In genomic region chr1:97529600-97529999, GRCh38 we compare ENCODE assay signal across 22 cellular contexts.
DNase-seq lines count a peak whose midpoint lies in the region; ATAC-seq, FAIRE-seq and TF ChIP-seq lines count a peak whose summit lies in the region.
"Had no signal": no experiment of that assay in that cellular context is flagged by ENCODE, and none has a peak within 500 bp of the region (broad histone marks: within the 10 kb centered on the region; RNA-seq: fewer than 3 reads in every experiment).

No MANE protein-coding gene starts in this region.

- TF ChIP-seq CTCF in HEK293 (tag by site-specific recombination; IDR thresholded peaks at IDR 0.05) (no peak), K562 (IDR thresholded peaks at IDR 0.05 in 2 of 3, conservative IDR thresholded peaks at IDR 0.05 in 1 of 3; ENCODE audit: insufficient read depth in 2 of 3, low read depth in 1 of 3, low read length in 3 of 3) (no peak), glutamatergic neuron (IDR thresholded peaks at IDR 0.05; ENCODE audit: partially characterized antibody, unreplicated experiment) (no peak)

- no peaks in the 10 kb centered on the region for H4K20me1 ChIP-seq in K562 (replicated peaks; ENCODE audit: control insufficient read depth, insufficient read depth, low read length)

- no peak for ATAC-seq in activated naive CD8-positive, alpha-beta T cell treated with anti-CD3 and anti-CD28 coated beads, Interleukin-2, amount 10 ng/mL, durations not matched to agents 7 days and 5 days (ENCODE audit: low read depth)
- no peak for ATAC-seq in activated naive CD8-positive, alpha-beta T cell treated with anti-CD3 and anti-CD28 coated beads, Interleukin-2, amount 50 U/mL, for 24 hours
- ATAC-seq in K562 (no peak), HG02588 (IDR thresholded peaks at IDR 0.05; ENCODE audit: unreplicated experiment) (no peak)
- no peak for ATAC-seq in stimulated activated naive B cell treated with anti-CD40 and anti-IgM and Interleukin-4, amounts not matched to agents 10 μg/mL and 1 μg/mL and 100 μg/mL, for 72 hours (replicated peaks)
- ATAC-seq: GM12878 had no signal

- in situ Hi-C loops in K562 (cut with MboI), result no loop called here

- H3K27me3 ChIP-seq in K562 (ENCODE audit: control insufficient read depth in 2 of 2, insufficient read depth in 2 of 2, low read length in 2 of 2), result no peaks in the 10 kb centered on the region

- H3K4me3 ChIP-seq in HEK293 (ENCODE audit: low read depth, low read length) (no peak overlapping the region), K562 (no peak overlapping the region)
- H3K4me3 ChIP-seq: GM12878, GM23248 had no signal

- no peak for FAIRE-seq in K562 (lab: Jason Lieb, UNC)
- FAIRE-seq: A204.1, GM12878, GM19239, H1 had no signal

- WGBS in K562 (ENCODE audit: insufficient coverage, low coverage, missing lambda C conversion rate), result 0% methylated on average over 1 of the region's 1 CpG

- no TSS peak for BruUV-seq in K562 (replicated peaks; lab: Mats Ljungman, UMichigan)

- TF ChIP-seq EP300 in K562 (IDR thresholded peaks at IDR 0.05; ENCODE audit: low read length), result no peak

- H3K27me3 Mint-ChIP-seq in activated naive CD8-positive, alpha-beta T cell treated with anti-CD3 and anti-CD28 coated beads, Interleukin-2, amount 10 ng/mL, durations not matched to agents 7 days and 5 days, result no peaks in the 10 kb centered on the region
- no peaks in the 10 kb centered on the region for H3K27me3 Mint-ChIP-seq in activated naive CD8-positive, alpha-beta T cell treated with anti-CD3 and anti-CD28 coated beads, Interleukin-2, amount 50 U/mL, for 24 hours
- H3K27me3 Mint-ChIP-seq in stimulated activated naive B cell treated with anti-CD40 and anti-IgM and Interleukin-4, amounts not matched to agents 10 μg/mL and 1 μg/mL and 100 μg/mL, for 72 hours, result no peaks in the 10 kb centered on the region
- H3K27me3 Mint-ChIP-seq in glutamatergic neuron (ENCODE audit: unreplicated experiment), result peaks cover 3% of the 10 kb centered on the region
- H3K27me3 Mint-ChIP-seq: CD4-positive, CD25-positive, alpha-beta regulatory T cell; CD8-positive, alpha-beta memory T cell had no signal

- H3K9me3 ChIP-seq in HEK293 (ENCODE audit: control insufficient read depth, insufficient read depth, low read depth, low read length), result no peaks in the 10 kb centered on the region
- H3K9me3 ChIP-seq in K562 (replicated peaks; ENCODE audit: control insufficient read depth, insufficient read depth, low read depth, low read length), result no peaks in the 10 kb centered on the region

- no peaks in the 10 kb centered on the region for H3K9me1 ChIP-seq in K562 (ENCODE audit: control insufficient read depth, insufficient read depth, low read length)

- no peak overlapping the region for H3K4me2 ChIP-seq in K562 (ENCODE audit: insufficient read depth, low read length)

- no peaks in the 10 kb centered on the region for H3K4me1 ChIP-seq in HEK293 (ENCODE audit: control insufficient read depth, insufficient read depth, low read length)
- no peaks in the 10 kb centered on the region for H3K4me1 ChIP-seq in K562 (replicated peaks in 1 of 2; ENCODE audit: control insufficient read depth in 2 of 2, insufficient read depth in 2 of 2, low read length in 2 of 2)

- H3K79me2 ChIP-seq in K562 (ENCODE audit: control insufficient read depth, insufficient read depth, low read length), result no peaks in the 10 kb centered on the region

- no peak for TF ChIP-seq POLR2A in K562 (conservative IDR thresholded peaks at IDR 0.05)

- CTCF ChIA-PET in HEK293 (lab: Yijun Ruan, JAX) (no interaction called here), K562 (lab: Yijun Ruan, JAX; ENCODE audit: low intra/inter-chr PET ratio) (no interaction called here)

- DNase-seq in activated naive CD8-positive, alpha-beta T cell treated with anti-CD3 and anti-CD28 coated beads, Interleukin-2, amount 10 ng/mL, durations not matched to agents 7 days and 5 days, result no peak
- no peak for DNase-seq in activated naive CD8-positive, alpha-beta T cell treated with anti-CD3 and anti-CD28 coated beads, Interleukin-2, amount 50 U/mL, for 24 hours
- DNase-seq in K562 (ENCODE audit: extremely low read depth in 1 of 4, low spot score in 3 of 4) (no peak), caudate nucleus (lab: John Stamatoyannopoulos, UW) (no peak), glutamatergic neuron (no peak)
- DNase-seq in stimulated activated naive B cell treated with anti-CD40 and anti-IgM and Interleukin-4, amounts not matched to agents 10 μg/mL and 1 μg/mL and 100 μg/mL, for 72 hours, result no peak
- DNase-seq: C1 segment of cervical spinal cord; CD4-positive, CD25-positive, alpha-beta regulatory T cell; CD8-positive, alpha-beta memory T cell; DMS 273 treated with DMSO at 0.1 percent for 48 hours; DMS79; EL; GDM1; GM23248; H7; HCEC 1CT had no signal

- peaks cover 2% of the 10 kb centered on the region for H3K36me3 Mint-ChIP-seq in activated naive CD8-positive, alpha-beta T cell treated with anti-CD3 and anti-CD28 coated beads, Interleukin-2, amount 10 ng/mL, durations not matched to agents 7 days and 5 days
- H3K36me3 Mint-ChIP-seq in activated naive CD8-positive, alpha-beta T cell treated with anti-CD3 and anti-CD28 coated beads, Interleukin-2, amount 50 U/mL, for 24 hours (ENCODE audit: low read depth), result peaks cover 20% of the 10 kb centered on the region
- H3K36me3 Mint-ChIP-seq in stimulated activated naive B cell treated with anti-CD40 and anti-IgM and Interleukin-4, amounts not matched to agents 10 μg/mL and 1 μg/mL and 100 μg/mL, for 72 hours, result peaks cover 3 to 5% of the 10 kb centered on the region in 2 donors
- no peaks in the 10 kb centered on the region for H3K36me3 Mint-ChIP-seq in glutamatergic neuron (ENCODE audit: unreplicated experiment)

- no peaks in the 10 kb centered on the region for H3K36me3 ChIP-seq in HEK293 (ENCODE audit: control insufficient read depth in 2 of 2, insufficient read depth in 1 of 2, low read length in 2 of 2)
- H3K36me3 ChIP-seq in K562 (ENCODE audit: control insufficient read depth, insufficient read depth, low read length), result no peaks in the 10 kb centered on the region

- H3K4me3 Mint-ChIP-seq in activated naive CD8-positive, alpha-beta T cell treated with anti-CD3 and anti-CD28 coated beads, Interleukin-2, amount 10 ng/mL, durations not matched to agents 7 days and 5 days, result no peak overlapping the region
- no peak overlapping the region for H3K4me3 Mint-ChIP-seq in activated naive CD8-positive, alpha-beta T cell treated with anti-CD3 and anti-CD28 coated beads, Interleukin-2, amount 50 U/mL, for 24 hours
- H3K4me3 Mint-ChIP-seq in stimulated activated naive B cell treated with anti-CD40 and anti-IgM and Interleukin-4, amounts not matched to agents 10 μg/mL and 1 μg/mL and 100 μg/mL, for 72 hours, result no peak overlapping the region
- no peak overlapping the region for H3K4me3 Mint-ChIP-seq in glutamatergic neuron (ENCODE audit: unreplicated experiment)
- H3K4me3 Mint-ChIP-seq: CD4-positive, CD25-positive, alpha-beta regulatory T cell; CD8-positive, alpha-beta memory T cell had no signal

- peak overlapping the region; percentile 15 for H3K27ac Mint-ChIP-seq in activated naive CD8-positive, alpha-beta T cell treated with anti-CD3 and anti-CD28 coated beads, Interleukin-2, amount 10 ng/mL, durations not matched to agents 7 days and 5 days
- H3K27ac Mint-ChIP-seq in activated naive CD8-positive, alpha-beta T cell treated with anti-CD3 and anti-CD28 coated beads, Interleukin-2, amount 50 U/mL, for 24 hours, result no peak overlapping the region
- H3K27ac Mint-ChIP-seq in stimulated activated naive B cell treated with anti-CD40 and anti-IgM and Interleukin-4, amounts not matched to agents 10 μg/mL and 1 μg/mL and 100 μg/mL, for 72 hours, result peak overlapping the region; percentile 3
- H3K27ac Mint-ChIP-seq in glutamatergic neuron (ENCODE audit: unreplicated experiment), result no peak overlapping the region
- H3K27ac Mint-ChIP-seq: CD4-positive, CD25-positive, alpha-beta regulatory T cell had no signal

- no peaks in the 10 kb centered on the region for H3K4me1 Mint-ChIP-seq in activated naive CD8-positive, alpha-beta T cell treated with anti-CD3 and anti-CD28 coated beads, Interleukin-2, amount 10 ng/mL, durations not matched to agents 7 days and 5 days
- H3K4me1 Mint-ChIP-seq in activated naive CD8-positive, alpha-beta T cell treated with anti-CD3 and anti-CD28 coated beads, Interleukin-2, amount 50 U/mL, for 24 hours, result no peaks in the 10 kb centered on the region
- H3K4me1 Mint-ChIP-seq in stimulated activated naive B cell treated with anti-CD40 and anti-IgM and Interleukin-4, amounts not matched to agents 10 μg/mL and 1 μg/mL and 100 μg/mL, for 72 hours, result peaks cover 2 to 5% of the 10 kb centered on the region in 2 donors
- H3K4me1 Mint-ChIP-seq in glutamatergic neuron (ENCODE audit: low read depth, unreplicated experiment), result peaks cover 6% of the 10 kb centered on the region
- H3K4me1 Mint-ChIP-seq: CD8-positive, alpha-beta memory T cell had no signal

- POLR2A ChIA-PET in activated naive CD8-positive, alpha-beta T cell treated with anti-CD3 and anti-CD28 coated beads, Interleukin-2, amount 10 ng/mL, durations not matched to agents 7 days and 5 days (lab: Charles Lee), result no interaction called here
- POLR2A ChIA-PET in HEK293 (lab: Yijun Ruan, JAX) (no interaction called here), K562 (lab: Yijun Ruan, JAX) (no interaction called here)

- H2AFZ ChIP-seq in K562 (ENCODE audit: low read depth, low read length), result no peak overlapping the region
- H2AFZ ChIP-seq: GM23248 had no signal

- intact Hi-C loops in K562 (cut with micrococcal nuclease), result no loop called here

- no peak for TF ChIP-seq RAD21 in K562 (CRISPR knock-in tag; conservative IDR thresholded peaks at IDR 0.05 in 1 of 2, IDR thresholded peaks at IDR 0.05 in 1 of 2)

- no peak overlapping the region for H3K9ac ChIP-seq in K562 (ENCODE audit: insufficient read depth in 1 of 2, low read depth in 2 of 2, low read length in 2 of 2)
- H3K9ac ChIP-seq: GM23248 had no signal

- no peaks in the 10 kb centered on the region for H3K9me3 Mint-ChIP-seq in activated naive CD8-positive, alpha-beta T cell treated with anti-CD3 and anti-CD28 coated beads, Interleukin-2, amount 10 ng/mL, durations not matched to agents 7 days and 5 days
- H3K9me3 Mint-ChIP-seq in activated naive CD8-positive, alpha-beta T cell treated with anti-CD3 and anti-CD28 coated beads, Interleukin-2, amount 50 U/mL, for 24 hours, result peaks cover 7% of the 10 kb centered on the region
- H3K9me3 Mint-ChIP-seq in stimulated activated naive B cell treated with anti-CD40 and anti-IgM and Interleukin-4, amounts not matched to agents 10 μg/mL and 1 μg/mL and 100 μg/mL, for 72 hours, result no peaks in the 10 kb centered on the region
- peaks cover 4% of the 10 kb centered on the region for H3K9me3 Mint-ChIP-seq in glutamatergic neuron (ENCODE audit: unreplicated experiment)
- H3K9me3 Mint-ChIP-seq: CD8-positive, alpha-beta memory T cell had no signal

- H3K27ac ChIP-seq in HEK293 (ENCODE audit: extremely low read depth, low read depth, low read length) (no peak overlapping the region), K562 (ENCODE audit: extremely low read depth, low read depth, low read length) (no peak overlapping the region), caudate nucleus (ENCODE audit: low read depth, low read length) (no peak overlapping the region)
- H3K27ac ChIP-seq: GM23248 had no signal

TF ChIP-seq in HEK293, 187 proteins besides CTCF, POLR2A, EP300 and RAD21 (continues in another document):
- TF ChIP-seq PRDM1 (tag by site-specific recombination; IDR thresholded peaks at IDR 0.05), result peak; percentile 98

Comparison
In these comparisons a context has a peak if more than half of its experiments do, and no peak if none do; other contexts are left out.
1. H3K27ac Mint-ChIP-seq: peak in activated naive CD8-positive, alpha-beta T cell treated with anti-CD3 and anti-CD28 coated beads, Interleukin-2, amount 10 ng/mL, durations not matched to agents 7 days and 5 days (single experiment) and stimulated activated naive B cell treated with anti-CD40 and anti-IgM and Interleukin-4, amounts not matched to agents 10 μg/mL and 1 μg/mL and 100 μg/mL, for 72 hours (single experiment); none in activated naive CD8-positive, alpha-beta T cell treated with anti-CD3 and anti-CD28 coated beads, Interleukin-2, amount 50 U/mL, for 24 hours (single experiment) and glutamatergic neuron (single experiment).